30 cellular contexts compared by ENCODE assay signal in genomic region chr3:175464362-175464761, GRCh38.
"Had no signal": no experiment of that assay in that cellular context is flagged by ENCODE, and none has a peak within 500 bp of the region (broad histone marks: within the 10 kb centered on the region; RNA-seq: fewer than 3 reads in every experiment).

No MANE protein-coding gene starts in this region.

- DNase-seq: activated B cell treated with CpG ODN at 0.5 μM for 24 hours; activated CD4-positive, alpha-beta memory T cell treated with anti-CD3 and anti-CD28 coated beads for 36 hours; activated CD4-positive, alpha-beta T cell treated with anti-CD3 and anti-CD28 coated beads for 4 hours; activated CD4-positive, alpha-beta T cell treated with anti-CD3 and anti-CD28 coated beads, Interleukin-2, amount 10 ng/mL, durations not matched to agents 24 days and 14 days; activated CD4-positive, alpha-beta T cell treated with anti-CD3 and anti-CD28 coated beads, Interleukin-2, amount 50 U/mL, for 1 hour; activated CD4-positive, alpha-beta T cell treated with anti-CD3 and anti-CD28 coated beads, Interleukin-2, amount 50 U/mL, for 4 hours; activated CD4-positive, CD25-positive, alpha-beta regulatory T cell treated with anti-CD3 and anti-CD28 coated beads, Interleukin-2, amount 50 U/mL, for 72 hours; activated CD8-positive, alpha-beta memory T cell treated with anti-CD3 and anti-CD28 coated beads, Interleukin-2, amount 50 U/mL, for 4 hours; activated CD8-positive, alpha-beta T cell treated with anti-CD3 and anti-CD28 coated beads for 36 hours; activated effector memory CD4-positive, alpha-beta T cell treated with anti-CD3 and anti-CD28 coated beads, Interleukin-2, amount 50 U/mL, for 16 hours; activated gamma-delta T cell treated with Interleukin-2 at 50 U/mL for 16 hours; activated naive CD4-positive, alpha-beta T cell; activated naive CD4-positive, alpha-beta T cell treated with anti-CD3 and anti-CD28 coated beads for 36 hours; activated naive CD4-positive, alpha-beta T cell treated with anti-CD3 and anti-CD28 coated beads, Interleukin-2, amount 50 U/mL, for 16 hours; activated naive CD8-positive, alpha-beta T cell treated with anti-CD3 and anti-CD28 coated beads for 36 hours; activated T-cell treated with anti-CD3 and anti-CD28 coated beads for 4 hours; activated T-cell treated with anti-CD3 and anti-CD28 coated beads, Interleukin-2, amount 50 U/mL, for 1 hour; activated T-cell treated with anti-CD3 and anti-CD28 coated beads, Interleukin-2, amount 50 U/mL, for 4 hours; activated T-cell treated with anti-CD3 and anti-CD28 coated beads, Interleukin-2, amount 50 U/mL, for 72 hours; adrenal gland; amniotic stem cell; central memory CD4-positive, alpha-beta T cell; T-helper 1 cell; T-helper 2 cell; T-helper 9 cell had no signal

- ATAC-seq: activated CD8-positive, alpha-beta T cell treated with anti-CD3 and anti-CD28 coated beads for 36 hours; activated naive CD4-positive, alpha-beta T cell treated with anti-CD3 and anti-CD28 coated beads, Interleukin-2, amount 50 U/mL, for 72 hours; activated T-cell treated with anti-CD3 and anti-CD28 coated beads, Interleukin-2, amount 50 U/mL, for 4 hours; activated T-cell treated with anti-CD3 and anti-CD28 coated beads, Interleukin-2, amount 50 U/mL, for 72 hours; activated T-helper 17 cell treated with anti-CD3 and anti-CD28 coated beads, Interleukin-2, amount 50 U/mL, for 72 hours had no signal

- H3K36me3 ChIP-seq: adrenal gland, ascending aorta, cardiac muscle cell had no signal

- H3K4me3 ChIP-seq: adrenal gland, ascending aorta, cardiac muscle cell had no signal

- H3K4me1 ChIP-seq: adrenal gland, ascending aorta had no signal

- H3K27ac ChIP-seq: adrenal gland, ascending aorta, cardiac muscle cell, VCaP had no signal

- H3K27me3 ChIP-seq: adrenal gland, ascending aorta, cardiac muscle cell had no signal

- H3K9me3 ChIP-seq: adrenal gland, ascending aorta had no signal
